Comparison of ENCODE assay signal across 8 cellular contexts in genomic region chr15:41894791-41895463, GRCh38. TPM values are rescaled to one million over a fixed set of nuclear protein-coding genes. Genes with fewer than 3 reads are reported as not detected.
A peak's percentile ranks its signal among the peaks of the same experiment; 100 is the strongest.
DNase-seq lines count a peak whose midpoint lies in the region; ATAC-seq and TF ChIP-seq lines count a peak whose summit lies in the region.

No MANE protein-coding gene starts in this region.

- DNase-seq in BJ (ENCODE audit: low read depth) (peak; percentile 13), GM19240 (ENCODE audit: insufficient read length, low spot score) (peak; percentile 92), SJSA1 (ENCODE audit: low read depth in 1 of 2, low spot score in 2 of 2) (peak; percentile 66 to 84), cardiac septum (ENCODE audit: low spot score) (peak; percentile 87), NCI-H446 treated with DMSO at 0.1 percent for 48 hours (lab: John Stamatoyannopoulos, UW) (no peak)
- peak; percentile 18 to 82 (median 54) for DNase-seq in activated naive CD4-positive, alpha-beta T cell (lab: John Stamatoyannopoulos, UW)

- H3K27me3 ChIP-seq in BJ (ENCODE audit: control insufficient read depth, insufficient read depth, low read length) (no peaks in the 10 kb centered on the region; the same call in 1 of the 2 replicates), SJSA1 (replicated peaks) (no peaks in the 10 kb centered on the region)

- CTCF ChIA-PET in BJ (lab: Yijun Ruan, JAX) = interaction anchor here (1.0 to 4.3 kb wide), 3 partner anchors 9 to 78 kb away, joined by 3 to 24 read pairs (median 3); partner anchors contain the start of gene EHD4

- H3K4me3 ChIP-seq in BJ (ENCODE audit: low read depth, low read length) = no peak overlapping the region
- H3K4me3 ChIP-seq in SJSA1 = no peak overlapping the region; the same call in 1 of the 2 replicates
- H3K4me3 ChIP-seq in skin epidermis = peak overlapping the region in 1 of 7 experiments; percentile 2

- no peaks in the 10 kb centered on the region for H3K36me3 ChIP-seq in BJ (ENCODE audit: control insufficient read depth, insufficient read depth, low read length)
- peaks cover 14% of the 10 kb centered on the region for H3K36me3 ChIP-seq in SJSA1

- no peaks in the 10 kb centered on the region for H3K9me3 ChIP-seq in SJSA1 (replicated peaks)

- peak; percentile 82 for ATAC-seq in HG03439 (IDR thresholded peaks at IDR 0.05; ENCODE audit: unreplicated experiment)

- H3K27ac ChIP-seq in SJSA1 (peak overlapping the region; percentile 41; the same call in 1 of the 2 replicates), skin epidermis (peak overlapping the region in 20 of 21 experiments; percentile 30 to 91 (median 74))

- intact Hi-C loops in cardiac septum (cut with DNase I) = loop anchor here (5.0 to 10.0 kb wide), 2 partner anchors 68 to 160 kb away; partner anchors contain the start of gene JMJD7

- H3K4me1 ChIP-seq in SJSA1 (replicated peaks) = peaks cover 15% of the 10 kb centered on the region

- POLR2A ChIA-PET in BJ (lab: Charles Lee) = no interaction called here

- peak; percentile 35 for TF ChIP-seq CTCF in BJ (IDR thresholded peaks at IDR 0.05; ENCODE audit: insufficient read depth, low read depth, low read length)

RNA-seq across cellular contexts. Expression of gene SPTBN5, which starts 1.1 kb away (rescaled TPM):
- 0.04 and 0.05 TPM in 2 replicates for polyA plus RNA-seq in BJ (2011; rRNA removed)
- under 0.01 TPM in 1 of 2 replicates, not detected in the other for polyA minus RNA-seq in BJ (2011; rRNA and poly(A)+ RNA removed)
- total RNA-seq in SJSA1 (2014; rRNA removed; shearing (Covaris generic)) = 0.34 and 0.75 TPM in 2 replicates
- 2.4 TPM for total RNA-seq in cardiac septum

RNA-seq across cellular contexts. Expression of gene PLA2G4B, which starts 56.3 kb away (rescaled TPM):
- polyA plus RNA-seq in BJ (2011; rRNA removed) = 2.1 and 2.4 TPM in 2 replicates
- polyA minus RNA-seq in BJ (2011; rRNA and poly(A)+ RNA removed) = 0.21 and 0.43 TPM in 2 replicates
- 2.2 and 2.7 TPM in 2 replicates for total RNA-seq in SJSA1 (2014; rRNA removed; shearing (Covaris generic))
- 3.4 TPM for total RNA-seq in cardiac septum
